Comparison of ENCODE assay signal across 21 cellular contexts in genomic region chr6:19771753-19772336, GRCh38.
A peak's percentile ranks its signal among the peaks of the same experiment; 100 is the strongest.
DNase-seq lines count a peak whose midpoint lies in the region; ATAC-seq and TF ChIP-seq lines count a peak whose summit lies in the region.
"Had no signal": no experiment of that assay in that cellular context is flagged by ENCODE, and none has a peak within 500 bp of the region (broad histone marks: within the 10 kb centered on the region; RNA-seq: fewer than 3 reads in every experiment).

No MANE protein-coding gene starts in this region.

- TF ChIP-seq POLR2A in heart left ventricle (IDR thresholded peaks at IDR 0.05): no peak

- ATAC-seq in foreskin keratinocyte: peak; percentile 51
- no peak for ATAC-seq in heart left ventricle
- ATAC-seq: pancreas, T-helper 17 cell had no signal

- intact Hi-C loops in heart left ventricle (cut with DNase I): no loop called here

- TF ChIP-seq CTCF in foreskin keratinocyte (conservative IDR thresholded peaks at IDR 0.05): no peak
- TF ChIP-seq CTCF in WERI-Rb-1 (IDR thresholded peaks at IDR 0.05; ENCODE audit: low read depth, low read length): no peak
- TF ChIP-seq CTCF in heart left ventricle (IDR thresholded peaks at IDR 0.05): no peak

- H3K4me1 ChIP-seq in adipocyte (ENCODE audit: control insufficient read depth, insufficient read depth, low read length): no peaks in the 10 kb centered on the region
- no peaks in the 10 kb centered on the region for H3K4me1 ChIP-seq in foreskin keratinocyte
- H3K4me1 ChIP-seq in heart left ventricle: no peaks in the 10 kb centered on the region
- H3K4me1 ChIP-seq: pancreas, suprapubic skin had no signal

- H3K27me3 ChIP-seq in adipocyte (replicated peaks; ENCODE audit: control insufficient read depth, insufficient read depth, low read length) (no peaks in the 10 kb centered on the region), foreskin keratinocyte (no peaks in the 10 kb centered on the region), WERI-Rb-1 (ENCODE audit: insufficient read depth, low read depth, severe bottlenecking) (no peaks in the 10 kb centered on the region), heart left ventricle (no peaks in the 10 kb centered on the region)
- H3K27me3 ChIP-seq: pancreas, suprapubic skin had no signal

- H3K9ac ChIP-seq in adipocyte (ENCODE audit: low read length): no peak overlapping the region

- 69 to 79% (median 74%) methylated on average over 5 of the region's 5 CpGs for WGBS in heart left ventricle, 4 donors

- DNase-seq in AG08396 (ENCODE audit: low spot score) (peak; percentile 13), HCEC 1CT (peak; percentile 49), adipocyte (ENCODE audit: low read depth) (peak; percentile 6), foreskin keratinocyte (peak in 1 of 2 donors; percentile 9), WERI-Rb-1 (no peak), NCI-H1694 (lab: John Stamatoyannopoulos, UW) (no peak), heart left ventricle (no peak), COR-L47 (lab: John Stamatoyannopoulos, UW) (no peak)
- DNase-seq: activated CD4-positive, CD25-positive, alpha-beta regulatory T cell treated with anti-CD3 and anti-CD28 coated beads, Interleukin-2, amount 50 U/mL, for 72 hours; activated gamma-delta T cell; DMS 273 treated with DMSO at 0.1 percent for 48 hours; H7; KBM-7; NCI-H1436 treated with DMSO at 0.1 percent for 48 hours; NCI-H446; pancreas; stimulated activated CD4-positive, alpha-beta T cell treated with anti-CD3 and anti-CD28 coated beads, Interleukin-4, amount 100 ng/mL, for 24 hours; T-helper 17 cell had no signal

- H3K9me3 ChIP-seq in adipocyte (ENCODE audit: control insufficient read depth, low read length) (no peaks in the 10 kb centered on the region), WERI-Rb-1 (ENCODE audit: severe bottlenecking) (peaks cover 2% of the 10 kb centered on the region), heart left ventricle (no peaks in the 10 kb centered on the region)
- H3K9me3 ChIP-seq: pancreas, suprapubic skin had no signal

- no peak overlapping the region for H3K27ac ChIP-seq in foreskin keratinocyte
- H3K27ac ChIP-seq in WERI-Rb-1: no peak overlapping the region
- no peak overlapping the region for H3K27ac ChIP-seq in heart left ventricle
- H3K27ac ChIP-seq: HL-60, pancreas, skin epidermis, suprapubic skin had no signal

- H3K4me3 ChIP-seq in adipocyte (ENCODE audit: low read length) (no peak overlapping the region), WERI-Rb-1 (ENCODE audit: low read depth, low read length) (no peak overlapping the region), heart left ventricle (no peak overlapping the region)
- H3K4me3 ChIP-seq: pancreas, skin epidermis, suprapubic skin had no signal

- no peaks in the 10 kb centered on the region for H3K36me3 ChIP-seq in adipocyte (ENCODE audit: control insufficient read depth, insufficient read depth, low read length, severe bottlenecking)
- H3K36me3 ChIP-seq in WERI-Rb-1: no peaks in the 10 kb centered on the region
- H3K36me3 ChIP-seq in heart left ventricle: no peaks in the 10 kb centered on the region
- H3K36me3 ChIP-seq: pancreas, suprapubic skin had no signal

Comparison
In these comparisons a context has a peak if more than half of its experiments do, and no peak if none do; other contexts are left out.
1. DNase-seq: peak in AG08396 (single experiment), HCEC 1CT (single experiment) and adipocyte (single experiment); none in WERI-Rb-1 (single experiment), NCI-H1694 (single experiment), heart left ventricle (0 of 5) and COR-L47 (single experiment).